In genomic region chr16:1271750-1272413, GRCh38 we compare ENCODE assay signal across 5 cellular contexts. TPM values are rescaled to one million over a fixed set of nuclear protein-coding genes. Genes with fewer than 3 reads are reported as not detected.
DNase-seq lines count a peak whose midpoint lies in the region; TF ChIP-seq lines count a peak whose summit lies in the region.
"Not testable (repeated sequence)": the region's sequence is repeated elsewhere in the genome, so short reads cannot be mapped to it uniquely, and the experiment has no call there.

No MANE protein-coding gene starts in this region.

- H3K4me1 ChIP-seq in OCI-LY1 (ENCODE audit: insufficient read depth, low read length, severe bottlenecking): not testable (repeated sequence)

- H3F3A ChIP-seq in OCI-LY1 (ENCODE audit: insufficient read depth, low read length): not testable (repeated sequence)

- H3K27ac Mint-ChIP-seq in brain: peak overlapping the region in 3 of 5 experiments; percentile 30 to 91 (median 73)

- H3K9me3 ChIP-seq in OCI-LY1 (ENCODE audit: low read length): not testable (repeated sequence)

- DNase-seq in HK-2 (ENCODE audit: unreplicated experiment) (peak; percentile 28), NCI-H2081 (lab: John Stamatoyannopoulos, UW) (peak; percentile 85 to 90), kidney tubule cell (ENCODE audit: low spot score) (peak; percentile 27)

- H4K20me1 ChIP-seq in OCI-LY1 (ENCODE audit: insufficient read depth, low read length): not testable (repeated sequence)

- H3K9me3 Mint-ChIP-seq in brain: not testable (repeated sequence)

- H3K4me3 Mint-ChIP-seq in brain: peak overlapping the region in 1 of 5 experiments; percentile 12

- peaks cover 44% of the 10 kb centered on the region for H3K4me1 Mint-ChIP-seq in brain

- H3K9ac ChIP-seq in OCI-LY1 (ENCODE audit: low read length): not testable (repeated sequence)

- not testable (repeated sequence) for H3K79me2 ChIP-seq in OCI-LY1 (ENCODE audit: insufficient read depth, low read length)

- H3K27me3 ChIP-seq in OCI-LY1 (ENCODE audit: insufficient read depth, low read length): not testable (repeated sequence)

- not testable (repeated sequence) for H3K4me3 ChIP-seq in OCI-LY1 (ENCODE audit: low read depth, low read length, poor library complexity, severe bottlenecking)

- H3K27me3 Mint-ChIP-seq in brain: not testable (repeated sequence)

- H3K36me3 ChIP-seq in OCI-LY1 (ENCODE audit: insufficient read depth, low read length): not testable (repeated sequence)

- not testable (repeated sequence) for TF ChIP-seq CTCF in OCI-LY1 (IDR thresholded peaks at IDR 0.05; ENCODE audit: low read length); brain (conservative IDR thresholded peaks at IDR 0.05)

- not testable (repeated sequence) for H2AFZ ChIP-seq in OCI-LY1 (ENCODE audit: low read length)

- not testable (repeated sequence) for H3K9me2 ChIP-seq in OCI-LY1 (ENCODE audit: low read depth, low read length)

- H3K4me2 ChIP-seq in OCI-LY1 (ENCODE audit: low read length): peak overlapping the region; percentile 5; the same call in 1 of the 2 replicates

- H3K27ac ChIP-seq in OCI-LY1 (ENCODE audit: low read depth, low read length, poor library complexity, severe bottlenecking): peak overlapping the region; percentile 38

- not testable (repeated sequence) for H3K36me3 Mint-ChIP-seq in brain

RNA-seq across cellular contexts. Expression of gene TPSD1, which starts 16.0 kb away (rescaled TPM):
- not detected for polyA plus RNA-seq in brain (ENCODE audit: insufficient read depth, low read depth, low replicate concordance)

RNA-seq across cellular contexts. Expression of gene TPSAB1, which starts 31.4 kb away (rescaled TPM):
- polyA plus RNA-seq in brain (ENCODE audit: insufficient read depth, low read depth, low replicate concordance): not detected

RNA-seq across cellular contexts. Expression of gene UBE2I, which starts 37.6 kb away (rescaled TPM):
- 240 TPM for polyA plus RNA-seq in brain (ENCODE audit: insufficient read depth, low read depth, low replicate concordance)

RNA-seq across cellular contexts. Expression of gene TPSB2, which starts 41.9 kb away (rescaled TPM):
- not detected for polyA plus RNA-seq in brain (ENCODE audit: insufficient read depth, low read depth, low replicate concordance)

RNA-seq across cellular contexts. Expression of gene TPSG1, which starts 46.8 kb away (rescaled TPM):
- not detected for polyA plus RNA-seq in brain (ENCODE audit: insufficient read depth, low read depth, low replicate concordance)

Comparison
In these comparisons a context has a peak if more than half of its experiments do, and no peak if none do; other contexts are left out.
1. DNase-seq: peak in every context shown above with its lines; median percentile 88 in NCI-H2081; 28 in HK-2; 27 in kidney tubule cell.